In the genomic region with DNA sequence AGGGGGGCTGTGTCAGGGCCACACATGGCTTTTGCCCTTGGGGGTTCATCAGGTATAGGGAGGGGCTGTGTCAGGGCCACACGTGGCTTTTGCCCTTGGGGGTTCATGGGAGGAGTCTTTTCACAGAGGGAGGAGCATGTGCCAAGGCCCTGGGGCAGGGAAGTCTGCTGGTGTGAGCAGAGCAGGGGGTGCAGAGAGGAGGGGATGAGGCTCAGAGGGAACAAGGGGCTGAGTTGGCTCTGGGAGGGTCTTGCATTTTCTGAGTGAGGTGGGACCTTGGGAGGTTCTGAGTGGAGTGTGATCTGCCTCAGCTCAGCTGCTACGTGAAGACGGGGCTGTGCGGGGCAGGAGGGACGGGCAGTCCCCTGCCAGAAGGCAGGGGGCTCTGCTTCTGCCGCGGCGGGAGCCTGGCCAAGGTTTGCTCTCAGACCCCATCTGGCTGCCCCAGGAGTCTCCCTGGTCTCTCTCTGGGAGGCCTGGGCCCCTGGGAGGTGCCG, we compare ENCODE assay signal across 18 cellular contexts. TPM values are rescaled to one million over a fixed set of nuclear protein-coding genes. Genes with fewer than 3 reads are reported as not detected.
DNase-seq lines count a peak whose midpoint lies in the region; ATAC-seq and TF ChIP-seq lines count a peak whose summit lies in the region.
"Had no signal": no experiment of that assay in that cellular context is flagged by ENCODE, and none has a peak within 500 bp of the region (broad histone marks: within the 10 kb centered on the region; RNA-seq: fewer than 3 reads in every experiment).

No MANE protein-coding gene starts in this region.

- H3K9me3 ChIP-seq in left lung (no peaks in the 10 kb centered on the region), skeletal muscle tissue (ENCODE audit: control insufficient read depth in 3 of 3, low read length in 3 of 3) (no peaks in the 10 kb centered on the region)

- intact Hi-C loops in left lung (cut with DNase I), result no loop called here

- in situ Hi-C loops in GM13976 (cut with MboI; ENCODE audit: low sequenced_read_pairs, unreplicated experiment), result no loop called here

- H3K27me3 ChIP-seq in left lung, result peaks cover 5 to 70% of the 10 kb centered on the region in 2 donors
- peaks cover 28 to 62% (median 52%) of the 10 kb centered on the region in 3 donors for H3K27me3 ChIP-seq in skeletal muscle tissue (ENCODE audit: control insufficient read depth in 3 of 3, insufficient read depth in 3 of 3, low read length in 3 of 3)

- no peaks in the 10 kb centered on the region for H3K36me3 Mint-ChIP-seq in T-helper 2 cell treated with Interferon-gamma antibody and Interleukin-4, amounts not matched to agents 5 μg/mL and 100 μg/mL, for 36 hours (ENCODE audit: low read depth)
- no peaks in the 10 kb centered on the region for H3K36me3 Mint-ChIP-seq in WTC11
- H3K36me3 Mint-ChIP-seq: CD4-positive, CD25-positive, alpha-beta regulatory T cell had no signal

- H3K9me3 Mint-ChIP-seq in T-helper 2 cell treated with Interferon-gamma antibody and Interleukin-4, amounts not matched to agents 5 μg/mL and 100 μg/mL, for 36 hours, result no peaks in the 10 kb centered on the region
- H3K9me3 Mint-ChIP-seq in WTC11, result no peaks in the 10 kb centered on the region
- H3K9me3 Mint-ChIP-seq: HFFc6 had no signal

- ATAC-seq in WTC11, result no peak
- ATAC-seq in left lung, result no peak
- no peak for ATAC-seq in GM21515 (IDR thresholded peaks at IDR 0.05; ENCODE audit: unreplicated experiment)

- POLR2A ChIA-PET in WTC11 (lab: Charles Lee), result interaction anchor here (0.6 kb wide), 1 partner anchor 153 kb away, joined by 3 read pairs; no protein-coding TSS in a partner anchor

- no peak for DNase-seq in T-helper 2 cell treated with Interferon-gamma antibody and Interleukin-4, amounts not matched to agents 5 μg/mL and 100 μg/mL, for 36 hours (ENCODE audit: low spot score)
- DNase-seq in T-helper 2 cell, result no peak
- DNase-seq in WTC11 (ENCODE audit: low spot score), result no peak
- DNase-seq in left lung, result no peak
- DNase-seq in SKM-1 treated with dmso at 0.1 percent for 144 hours (lab: John Stamatoyannopoulos, UW; ENCODE audit: unreplicated experiment), result no peak
- DNase-seq in GM13976 (ENCODE audit: low spot score), result no peak
- DNase-seq: activated CD8-positive, alpha-beta memory T cell treated with anti-CD3 and anti-CD28 coated beads for 24 hours; activated gamma-delta T cell; CD4-positive, CD25-positive, alpha-beta regulatory T cell; effector memory CD4-positive, alpha-beta T cell; EL; foreskin fibroblast; HFFc6; NCI-H1092 treated with DMSO at 0.1 percent for 48 hours; SIG-M5 had no signal

- no peak overlapping the region for H3K4me3 ChIP-seq in left lung
- no peak overlapping the region for H3K4me3 ChIP-seq in skeletal muscle tissue (ENCODE audit: low read length in 3 of 3)

- H3K27ac ChIP-seq in left lung (peak overlapping the region; percentile 77), skeletal muscle tissue (ENCODE audit: low read depth, low read length) (peak overlapping the region; percentile 76)
- H3K27ac ChIP-seq: KMS-11 had no signal

- no peaks in the 10 kb centered on the region for H3K36me3 ChIP-seq in left lung
- no peaks in the 10 kb centered on the region for H3K36me3 ChIP-seq in skeletal muscle tissue (ENCODE audit: control insufficient read depth in 3 of 3, insufficient read depth in 3 of 3, low read length in 3 of 3)

- TF ChIP-seq CTCF in WTC11 (IDR thresholded peaks at IDR 0.05) (no peak), left lung (IDR thresholded peaks at IDR 0.05) (no peak), GM13976 (IDR thresholded peaks at IDR 0.05; ENCODE audit: borderline replicate concordance, control extremely low read depth, extremely low read depth, insufficient read depth, missing control alignments) (no peak)

- peaks cover 12% of the 10 kb centered on the region for H3K27me3 Mint-ChIP-seq in T-helper 2 cell treated with Interferon-gamma antibody and Interleukin-4, amounts not matched to agents 5 μg/mL and 100 μg/mL, for 36 hours (ENCODE audit: low read depth)
- H3K27me3 Mint-ChIP-seq in WTC11 (ENCODE audit: low read depth), result peaks cover 19% of the 10 kb centered on the region

- H3K9ac ChIP-seq in skeletal muscle tissue (ENCODE audit: low read depth in 1 of 3, low read length in 3 of 3), result peak overlapping the region in 1 of 3 donors; percentile 45
- H3K9ac ChIP-seq: KMS-11 had no signal

- CTCF ChIA-PET in WTC11 (lab: Charles Lee), result interaction anchor here (1.9 to 2.4 kb wide), 3 partner anchors 11 to 14 kb away, joined by 7 to 12 read pairs (median 11); no protein-coding TSS in a partner anchor

- no peak overlapping the region for H3K4me3 Mint-ChIP-seq in T-helper 2 cell treated with Interferon-gamma antibody and Interleukin-4, amounts not matched to agents 5 μg/mL and 100 μg/mL, for 36 hours
- no peak overlapping the region for H3K4me3 Mint-ChIP-seq in WTC11
- H3K4me3 Mint-ChIP-seq: HFFc6 had no signal

- H3K4me1 ChIP-seq in left lung, result peaks cover 6 to 43% of the 10 kb centered on the region in 2 donors
- peaks cover 2 to 22% (median 18%) of the 10 kb centered on the region in 3 donors for H3K4me1 ChIP-seq in skeletal muscle tissue (ENCODE audit: control insufficient read depth in 3 of 3, insufficient read depth in 3 of 3, low read length in 3 of 3)

- H3K4me1 Mint-ChIP-seq in T-helper 2 cell treated with Interferon-gamma antibody and Interleukin-4, amounts not matched to agents 5 μg/mL and 100 μg/mL, for 36 hours (ENCODE audit: low read depth), result peaks cover 13% of the 10 kb centered on the region
- H3K4me1 Mint-ChIP-seq in WTC11, result peaks cover 22% of the 10 kb centered on the region

- H3K27ac Mint-ChIP-seq in T-helper 2 cell treated with Interferon-gamma antibody and Interleukin-4, amounts not matched to agents 5 μg/mL and 100 μg/mL, for 36 hours, result peak overlapping the region; percentile 41
- no peak overlapping the region for H3K27ac Mint-ChIP-seq in WTC11
- H3K27ac Mint-ChIP-seq: CD4-positive, CD25-positive, alpha-beta regulatory T cell; HFFc6 had no signal

TF ChIP-seq in WTC11, 78 proteins besides CTCF, POLR2A, EP300 and RAD21:
- TF ChIP-seq CBFB (CRISPR knock-in tag; IDR thresholded peaks at IDR 0.05; ENCODE audit: low read depth) (no peak), GTF2I (CRISPR knock-in tag; conservative IDR thresholded peaks at IDR 0.05) (peak; percentile 62; the same call in 1 of the 2 replicates)

RNA-seq across cellular contexts. Expression of a gene that starts 6.0 kb away (rescaled TPM):
- total RNA-seq in WTC11 (2021) (0.73 to 0.81 TPM (median 0.80 TPM) in 3 replicates), left lung (10 to 100 TPM; 40.3 to 69.2 TPM), skeletal muscle tissue (3.7 TPM)
- total RNA-seq: CD4-positive, CD25-positive, alpha-beta regulatory T cell had no signal

RNA-seq across cellular contexts. Expression of a gene that starts 7.6 kb away (rescaled TPM):
- total RNA-seq in WTC11 (2021), result 55.8 to 63.6 TPM (median 63.5 TPM) in 3 replicates
- 10 to 100 TPM; 31.2 to 34.3 TPM for total RNA-seq in left lung
- 8.4 TPM for total RNA-seq in skeletal muscle tissue

RNA-seq across cellular contexts. Expression of a gene that starts 19.5 kb away (rescaled TPM):
- total RNA-seq in WTC11 (2021), result 1.6 to 2.4 TPM (median 2.1 TPM) in 3 replicates
- 1 to 10 TPM in 1 of 2 donors, under 1 TPM in 1; 0.76 to 1.0 TPM for total RNA-seq in left lung
- total RNA-seq in skeletal muscle tissue, result 0.52 TPM

RNA-seq across cellular contexts. Expression of a gene that starts 23.9 kb away (rescaled TPM):
- 13.8 to 15.9 TPM (median 15.1 TPM) in 3 replicates for total RNA-seq in WTC11 (2021)
- 10 to 100 TPM; 23.4 to 63.9 TPM for total RNA-seq in left lung
- 5.2 TPM for total RNA-seq in skeletal muscle tissue

RNA-seq across cellular contexts. Expression of a gene that starts 24.4 kb away (rescaled TPM):
- total RNA-seq in WTC11 (2021), result 1.7 to 2.2 TPM (median 2.0 TPM) in 3 replicates
- 1 to 10 TPM; 1.8 to 2.0 TPM for total RNA-seq in left lung
- total RNA-seq in skeletal muscle tissue, result 0.52 TPM
